In genomic region chr13:98563071-98563470, GRCh38 we compare ENCODE assay signal across 8 cellular contexts. TPM values are rescaled to one million over a fixed set of nuclear protein-coding genes. Genes with fewer than 3 reads are reported as not detected.
A peak's percentile ranks its signal among the peaks of the same experiment; 100 is the strongest.
DNase-seq lines count a peak whose midpoint lies in the region; ATAC-seq, FAIRE-seq and TF ChIP-seq lines count a peak whose summit lies in the region.

No MANE protein-coding gene starts in this region.

- H3K4me3 ChIP-seq in trophoblast cell (ENCODE audit: low read depth, low read length) = no peak overlapping the region

- no peak for TF ChIP-seq CTCF in GM20000 (IDR thresholded peaks at IDR 0.05; ENCODE audit: extremely low read depth, missing control alignments)

- no peak overlapping the region for H4K12ac ChIP-seq in trophoblast cell (ENCODE audit: low read depth, low read length)

- ATAC-seq in HG03460 (IDR thresholded peaks at IDR 0.05; ENCODE audit: unreplicated experiment) (peak; percentile 42), HG03439 (IDR thresholded peaks at IDR 0.05; ENCODE audit: unreplicated experiment) (no peak)
- ATAC-seq in activated naive CD4-positive, alpha-beta T cell treated with anti-CD3 and anti-CD28 coated beads, Interleukin-2, amount 50 U/mL, for 72 hours = peak in 1 of 2 donors; percentile 25

- WGBS in trophoblast cell (ENCODE audit: extremely low coverage, insufficient coverage, insufficient read length) = no CpG with 5 or more reads among the region's 6 CpGs

- no peak overlapping the region for H2BK12ac ChIP-seq in trophoblast cell (ENCODE audit: low read length)

- no peak overlapping the region for H4K91ac ChIP-seq in trophoblast cell (ENCODE audit: low read depth, low read length)

- H3K9me3 Mint-ChIP-seq in activated naive CD4-positive, alpha-beta T cell treated with anti-CD3 and anti-CD28 coated beads, Interleukin-2, amount 50 U/mL, for 72 hours = no peaks in the 10 kb centered on the region

- no peak overlapping the region for H4K8ac ChIP-seq in trophoblast cell (ENCODE audit: low read depth, low read length)

- H3K27ac Mint-ChIP-seq in activated naive CD4-positive, alpha-beta T cell treated with anti-CD3 and anti-CD28 coated beads, Interleukin-2, amount 50 U/mL, for 72 hours = peak overlapping the region; percentile 73 to 92

- no peak overlapping the region for H3K23ac ChIP-seq in trophoblast cell (ENCODE audit: low read length)

- H3K9ac ChIP-seq in trophoblast cell (ENCODE audit: low read length) = no peak overlapping the region

- H2BK120ac ChIP-seq in trophoblast cell (ENCODE audit: insufficient read depth, low read length, poor library complexity) = no peak overlapping the region

- no peak overlapping the region for H2AK5ac ChIP-seq in trophoblast cell (ENCODE audit: low read length)

- H2BK5ac ChIP-seq in trophoblast cell (ENCODE audit: low read depth, low read length, poor library complexity) = no peak overlapping the region

- peak overlapping the region; percentile 83 for H3K4ac ChIP-seq in trophoblast cell (ENCODE audit: low read depth, low read length)

- H3K4me2 ChIP-seq in trophoblast cell (ENCODE audit: low read length) = no peak overlapping the region

- peaks cover 21% of the 10 kb centered on the region for H3K79me2 ChIP-seq in trophoblast cell (ENCODE audit: control insufficient read depth, insufficient read depth, low read length, poor library complexity)

- no peak overlapping the region for H3K27ac ChIP-seq in trophoblast cell (ENCODE audit: low read depth, low read length)

- H3K36me3 Mint-ChIP-seq in activated naive CD4-positive, alpha-beta T cell treated with anti-CD3 and anti-CD28 coated beads, Interleukin-2, amount 50 U/mL, for 72 hours = peaks cover 6 to 25% of the 10 kb centered on the region in 2 donors

- no peaks in the 10 kb centered on the region for H3K27me3 ChIP-seq in trophoblast cell (ENCODE audit: insufficient read depth, low read length)

- H3K79me1 ChIP-seq in trophoblast cell (ENCODE audit: low read length) = no peaks in the 10 kb centered on the region

- no peak overlapping the region for H3K18ac ChIP-seq in trophoblast cell (ENCODE audit: low read length)

- no peaks in the 10 kb centered on the region for H3K9me3 ChIP-seq in trophoblast cell (ENCODE audit: insufficient read depth, low read depth, low read length)

- no peak overlapping the region for H3K14ac ChIP-seq in trophoblast cell (ENCODE audit: low read length)

- H3K4me1 ChIP-seq in trophoblast cell (ENCODE audit: control insufficient read depth in 1 of 2, insufficient read depth in 2 of 2, low read length in 2 of 2) = peaks cover 0 to 5% of the 10 kb centered on the region in 2 experiments

- FAIRE-seq in GM18507 (lab: Jason Lieb, UNC) = peak; percentile 79

- peaks cover 2 to 3% of the 10 kb centered on the region in 2 experiments for H3K36me3 ChIP-seq in trophoblast cell (ENCODE audit: control insufficient read depth in 1 of 2, insufficient read depth in 2 of 2, low read length in 2 of 2)

- no peak overlapping the region for H2AFZ ChIP-seq in trophoblast cell (ENCODE audit: insufficient read depth, low read length, poor library complexity)

- no peak for DNase-seq in GM18507 (ENCODE audit: extremely low spot score, insufficient read length, low read depth)
- no peak for DNase-seq in activated naive CD4-positive, alpha-beta T cell treated with anti-CD3 and anti-CD28 coated beads, Interleukin-2, amount 50 U/mL, for 72 hours (ENCODE audit: low spot score in 2 of 2)
- peak; percentile 32 to 54 for DNase-seq in trophoblast cell
- no peak for DNase-seq in NCI-H524 (lab: John Stamatoyannopoulos, UW)
- DNase-seq in NCI-H2227 treated with DMSO at 0.1 percent for 48 hours (lab: John Stamatoyannopoulos, UW) = no peak
- DNase-seq in GM20000 (ENCODE audit: low spot score) = no peak

RNA-seq across cellular contexts. Expression of gene STK24, which starts 13.8 kb away (rescaled TPM):
- 100 to 1,000 TPM; 122 to 137 TPM for total RNA-seq in activated naive CD4-positive, alpha-beta T cell treated with anti-CD3 and anti-CD28 coated beads, Interleukin-2, amount 50 U/mL, for 72 hours
- polyA plus RNA-seq in trophoblast cell (2013) = 105 and 107 TPM in 2 replicates

Comparison
In these comparisons a context has a peak if more than half of its experiments do, and no peak if none do; other contexts are left out.
1. DNase-seq: peak in trophoblast cell (2 of 2); none in GM18507 (single experiment), activated naive CD4-positive, alpha-beta T cell treated with anti-CD3 and anti-CD28 coated beads, Interleukin-2, amount 50 U/mL, for 72 hours (0 of 2), NCI-H524 (0 of 2), NCI-H2227 treated with DMSO at 0.1 percent for 48 hours (single experiment) and GM20000 (single experiment).